Comparison of ENCODE assay signal across 8 cellular contexts in the genomic region with DNA sequence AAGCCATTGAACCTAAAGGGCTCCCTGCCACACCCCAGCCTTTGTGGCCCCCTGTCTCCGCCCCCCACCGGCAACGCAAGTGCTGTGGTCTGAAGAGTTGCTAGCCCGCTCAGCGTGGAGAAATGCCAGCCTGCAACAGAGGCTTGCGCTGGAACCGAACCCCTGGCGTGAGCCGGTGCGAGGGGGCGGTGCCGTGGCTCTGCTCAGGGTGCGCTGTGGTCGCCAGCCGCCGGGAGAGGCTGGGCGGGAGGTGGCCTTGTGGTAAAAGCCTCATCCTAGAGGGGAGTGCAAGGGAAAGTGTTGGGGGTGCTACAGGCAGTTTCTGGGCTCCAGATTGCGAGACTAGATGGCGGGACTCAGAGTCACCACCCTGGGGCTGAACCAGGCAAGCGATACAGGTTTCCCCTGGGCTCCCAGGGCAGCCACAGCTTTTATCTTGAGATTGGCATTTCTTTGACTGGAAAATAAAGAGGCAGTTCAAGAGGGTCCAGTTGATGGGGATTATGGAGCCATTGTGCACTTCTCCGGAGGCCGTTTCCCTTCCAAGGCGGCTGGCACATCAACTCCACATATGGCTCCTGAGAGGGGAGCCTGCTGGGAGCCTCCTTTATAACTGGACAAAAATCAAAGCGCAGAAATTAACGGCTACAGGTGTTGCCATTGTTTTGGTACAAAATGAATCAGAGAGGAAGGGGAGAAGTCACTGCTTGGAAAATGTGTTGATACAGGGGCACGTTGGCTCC. TPM values are rescaled to one million over a fixed set of nuclear protein-coding genes. Genes with fewer than 3 reads are reported as not detected.
A peak's percentile ranks its signal among the peaks of the same experiment; 100 is the strongest.
DNase-seq lines count a peak whose midpoint lies in the region; ATAC-seq and TF ChIP-seq lines count a peak whose summit lies in the region.

No MANE protein-coding gene starts in this region.

- TF ChIP-seq EP300 in gastroesophageal sphincter (IDR thresholded peaks at IDR 0.05), result no peak

- WGBS in IMR-90 (ENCODE audit: extremely low coverage in 2 of 2, insufficient read length in 1 of 2), 2 experiments, result 20% methylated on average over 6 of the region's 26 CpGs; no CpG with 5 or more reads in 1 of the 2 experiments
- WGBS in gastroesophageal sphincter (ENCODE audit: low coverage in 1 of 2), 2 donors, result 54 to 76% methylated on average over 3 of the region's 26 CpGs
- WGBS in psoas muscle, 3 donors, result 27 to 33% (median 30%) methylated on average over 26 of the region's 26 CpGs

- TF ChIP-seq CTCF in IMR-90 (conservative IDR thresholded peaks at IDR 0.05; ENCODE audit: low read depth, low read length), result no peak
- no peak for TF ChIP-seq CTCF in gastroesophageal sphincter (IDR thresholded peaks at IDR 0.05)
- no peak for TF ChIP-seq CTCF in psoas muscle (IDR thresholded peaks at IDR 0.05)

- H3K27me3 ChIP-seq in CD4-positive, CD25-positive, alpha-beta regulatory T cell (ENCODE audit: control insufficient read depth, insufficient read depth, low read length), result no peaks in the 10 kb centered on the region
- H3K27me3 ChIP-seq in IMR-90 (ENCODE audit: control insufficient read depth, insufficient read depth, low read length) (peaks cover 90% of the 10 kb centered on the region), gastroesophageal sphincter (peaks cover 66% of the 10 kb centered on the region), psoas muscle (ENCODE audit: insufficient read depth in 3 of 3, low read length in 2 of 3) (peaks cover 0 to 40% (median 13%) of the 10 kb centered on the region in 3 donors)

- no peak overlapping the region for H2AK5ac ChIP-seq in IMR-90 (ENCODE audit: low read depth, low read length)

- DNase-seq in CD4-positive, CD25-positive, alpha-beta regulatory T cell, result peak in 2 of 3 donors; percentile 24 to 43
- no peak for DNase-seq in IMR-90
- peak; percentile 76 for DNase-seq in activated CD8-positive, alpha-beta T cell treated with anti-CD3 and anti-CD28 coated beads, Interleukin-2, amount 10 ng/mL, durations not matched to agents 7 days and 5 days
- DNase-seq in psoas muscle, result peak in 1 of 2 donors; percentile 59

- no peaks in the 10 kb centered on the region for H3K36me3 ChIP-seq in CD4-positive, CD25-positive, alpha-beta regulatory T cell (ENCODE audit: control insufficient read depth, insufficient read depth, low read length)
- no peaks in the 10 kb centered on the region for H3K36me3 ChIP-seq in IMR-90 (ENCODE audit: control insufficient read depth, insufficient read depth, low read length)
- H3K36me3 ChIP-seq in gastroesophageal sphincter, result no peaks in the 10 kb centered on the region
- no peaks in the 10 kb centered on the region for H3K36me3 ChIP-seq in psoas muscle (ENCODE audit: insufficient read depth in 1 of 2, low read depth in 1 of 2)

- H3K4me3 ChIP-seq in CD4-positive, CD25-positive, alpha-beta regulatory T cell (ENCODE audit: low read depth, low read length), result peak overlapping the region; percentile 48
- peak overlapping the region; percentile 6; the same call in 1 of the 2 replicates for H3K4me3 ChIP-seq in IMR-90 (ENCODE audit: insufficient read depth, low read depth, low read length)
- H3K4me3 ChIP-seq in gastroesophageal sphincter, result peak overlapping the region; percentile 41 to 63
- H3K4me3 ChIP-seq in psoas muscle, result peak overlapping the region; percentile 69

- H4K20me1 ChIP-seq in IMR-90 (ENCODE audit: insufficient read depth, low read length), result no peaks in the 10 kb centered on the region

- no peak overlapping the region for H2BK120ac ChIP-seq in IMR-90 (ENCODE audit: low read depth, low read length)

- H3K14ac ChIP-seq in IMR-90 (replicated peaks; ENCODE audit: low read depth, low read length), result no peak overlapping the region

- H2AFZ ChIP-seq in IMR-90 (replicated peaks; ENCODE audit: low read length, poor library complexity), result no peak overlapping the region

- no peak overlapping the region for H4K5ac ChIP-seq in IMR-90 (ENCODE audit: low read depth, low read length)

- H3K36me3 Mint-ChIP-seq in CD4-positive, CD25-positive, alpha-beta regulatory T cell, result no peaks in the 10 kb centered on the region
- peaks cover 39% of the 10 kb centered on the region for H3K36me3 Mint-ChIP-seq in activated CD8-positive, alpha-beta T cell treated with anti-CD3 and anti-CD28 coated beads, Interleukin-2, amount 10 ng/mL, durations not matched to agents 7 days and 5 days (ENCODE audit: low read depth)

- intact Hi-C loops in IMR-90 (cut with micrococcal nuclease) (no loop called here), psoas muscle (cut with DNase I) (no loop called here)

- TF ChIP-seq POLR2A in IMR-90 (IDR thresholded peaks at IDR 0.05; ENCODE audit: low read depth, low read length) (no peak), gastroesophageal sphincter (IDR thresholded peaks at IDR 0.05) (no peak)

- H2BK20ac ChIP-seq in IMR-90 (ENCODE audit: low read depth, low read length), result no peak overlapping the region

- H3K79me1 ChIP-seq in IMR-90 (ENCODE audit: low read depth in 1 of 2, low read length in 2 of 2), result no peaks in the 10 kb centered on the region

- H3K4ac ChIP-seq in IMR-90 (ENCODE audit: low read depth, low read length), result no peak overlapping the region

- H3K9me1 ChIP-seq in IMR-90 (ENCODE audit: insufficient read depth, low read length), result no peaks in the 10 kb centered on the region

- H4K8ac ChIP-seq in IMR-90 (ENCODE audit: low read depth in 2 of 2, low read length in 2 of 2), result no peak overlapping the region

- H2BK15ac ChIP-seq in IMR-90 (ENCODE audit: low read depth, low read length), result no peak overlapping the region

- peaks cover 6% of the 10 kb centered on the region for H3K27me3 Mint-ChIP-seq in CD4-positive, CD25-positive, alpha-beta regulatory T cell
- peaks cover 21% of the 10 kb centered on the region for H3K27me3 Mint-ChIP-seq in activated CD8-positive, alpha-beta T cell treated with anti-CD3 and anti-CD28 coated beads, Interleukin-2, amount 10 ng/mL, durations not matched to agents 7 days and 5 days (ENCODE audit: low read depth)

- H3K4me2 ChIP-seq in IMR-90 (ENCODE audit: low read depth, low read length), result peak overlapping the region; percentile 31; the same call in 1 of the 2 replicates

- H3K4me1 ChIP-seq in CD4-positive, CD25-positive, alpha-beta regulatory T cell (ENCODE audit: control insufficient read depth, insufficient read depth, low read length, poor library complexity, severe bottlenecking), result peaks cover 25% of the 10 kb centered on the region
- H3K4me1 ChIP-seq in IMR-90 (ENCODE audit: control insufficient read depth, insufficient read depth, low read length), result no peaks in the 10 kb centered on the region; the same call in none of the 2 replicates
- peaks cover 0 to 40% (median 10%) of the 10 kb centered on the region in 3 donors for H3K4me1 ChIP-seq in gastroesophageal sphincter
- no peaks in the 10 kb centered on the region for H3K4me1 ChIP-seq in psoas muscle

- H3K23ac ChIP-seq in IMR-90 (ENCODE audit: low read depth, low read length), result no peak overlapping the region

- no peak overlapping the region for H3K9ac ChIP-seq in IMR-90 (ENCODE audit: low read depth, low read length)

- H3K18ac ChIP-seq in IMR-90 (ENCODE audit: low read depth, low read length), result no peak overlapping the region

- H3K56ac ChIP-seq in IMR-90 (ENCODE audit: extremely low read depth, insufficient read depth, low read length), result no peak overlapping the region

- no peak overlapping the region for H3K27ac ChIP-seq in CD4-positive, CD25-positive, alpha-beta regulatory T cell (ENCODE audit: insufficient read depth, low read length, poor library complexity, severe bottlenecking)
- H3K27ac ChIP-seq in IMR-90 (ENCODE audit: insufficient read depth, low read length) (no peak overlapping the region), gastroesophageal sphincter (peak overlapping the region in 1 of 4 donors; percentile 69), psoas muscle (no peak overlapping the region)

- TF ChIP-seq RAD21 in IMR-90 (IDR thresholded peaks at IDR 0.05; ENCODE audit: low read length), result no peak

- CTCF ChIA-PET in IMR-90 (lab: Yijun Ruan, JAX), result no interaction called here
- CTCF ChIA-PET in activated CD8-positive, alpha-beta T cell treated with anti-CD3 and anti-CD28 coated beads, Interleukin-2, amount 10 ng/mL, durations not matched to agents 7 days and 5 days (lab: Charles Lee), result interaction anchor here (0.7 to 3.2 kb wide), 13 partner anchors 16 to 1323 kb away, joined by 3 to 29 read pairs (median 4); partner anchors contain the start of gene METAP2

- H3K4me3 Mint-ChIP-seq in CD4-positive, CD25-positive, alpha-beta regulatory T cell, result peak overlapping the region; percentile 89 to 93 (median 92)
- peak overlapping the region; percentile 95 for H3K4me3 Mint-ChIP-seq in activated CD8-positive, alpha-beta T cell treated with anti-CD3 and anti-CD28 coated beads, Interleukin-2, amount 10 ng/mL, durations not matched to agents 7 days and 5 days

- peak overlapping the region in 1 of 3 donors; percentile 76 for H3K27ac Mint-ChIP-seq in CD4-positive, CD25-positive, alpha-beta regulatory T cell
- H3K27ac Mint-ChIP-seq in activated CD8-positive, alpha-beta T cell treated with anti-CD3 and anti-CD28 coated beads, Interleukin-2, amount 10 ng/mL, durations not matched to agents 7 days and 5 days, result peak overlapping the region; percentile 85

- H3K4me1 Mint-ChIP-seq in CD4-positive, CD25-positive, alpha-beta regulatory T cell, result peaks cover 9 to 30% (median 25%) of the 10 kb centered on the region in 4 donors
- H3K4me1 Mint-ChIP-seq in activated CD8-positive, alpha-beta T cell treated with anti-CD3 and anti-CD28 coated beads, Interleukin-2, amount 10 ng/mL, durations not matched to agents 7 days and 5 days (ENCODE audit: low read depth), result peaks cover 51% of the 10 kb centered on the region

- dilution Hi-C loops in IMR-90 (cut with HindIII; ENCODE audit: low sequenced_read_pairs, unreplicated experiment), result no loop called here

- no peak overlapping the region for H4K91ac ChIP-seq in IMR-90 (ENCODE audit: insufficient read depth, low read depth, low read length)

- no peak overlapping the region for H2AK9ac ChIP-seq in IMR-90 (replicated peaks; ENCODE audit: low read depth, low read length, poor library complexity)

- no peaks in the 10 kb centered on the region for H3K9me3 ChIP-seq in CD4-positive, CD25-positive, alpha-beta regulatory T cell (ENCODE audit: control insufficient read depth in 2 of 2, low read length in 2 of 2)
- H3K9me3 ChIP-seq in IMR-90 (ENCODE audit: control insufficient read depth, insufficient read depth, low read length) (no peaks in the 10 kb centered on the region), gastroesophageal sphincter (no peaks in the 10 kb centered on the region), psoas muscle (no peaks in the 10 kb centered on the region)

- POLR2A ChIA-PET in IMR-90 (lab: Charles Lee; ENCODE audit: unreplicated experiment), result no interaction called here
- POLR2A ChIA-PET in activated CD8-positive, alpha-beta T cell treated with anti-CD3 and anti-CD28 coated beads, Interleukin-2, amount 10 ng/mL, durations not matched to agents 7 days and 5 days (lab: Charles Lee), result interaction anchor here (1.0 to 2.5 kb wide), 4 partner anchors 11 to 196 kb away, joined by 3 to 10 read pairs (median 4); no protein-coding TSS in a partner anchor

- in situ Hi-C loops in IMR-90 (cut with MboI; ENCODE audit: low sequenced_read_pairs), result no loop called here

- H3K9me3 Mint-ChIP-seq in CD4-positive, CD25-positive, alpha-beta regulatory T cell, result no peaks in the 10 kb centered on the region
- H3K9me3 Mint-ChIP-seq in activated CD8-positive, alpha-beta T cell treated with anti-CD3 and anti-CD28 coated beads, Interleukin-2, amount 10 ng/mL, durations not matched to agents 7 days and 5 days (ENCODE audit: insufficient read depth), result no peaks in the 10 kb centered on the region

- peak in 1 of 2 donors; percentile 4 for ATAC-seq in CD4-positive, CD25-positive, alpha-beta regulatory T cell (ENCODE audit: low read depth in 2 of 2)
- ATAC-seq in IMR-90 (ENCODE audit: low read depth) (no peak), gastroesophageal sphincter (no peak), psoas muscle (no peak), GM21529 (IDR thresholded peaks at IDR 0.05; ENCODE audit: unreplicated experiment) (no peak), GM21619 (IDR thresholded peaks at IDR 0.05; ENCODE audit: unreplicated experiment) (no peak), GM21367 (IDR thresholded peaks at IDR 0.05; ENCODE audit: unreplicated experiment) (no peak)
- ATAC-seq in activated CD8-positive, alpha-beta T cell treated with anti-CD3 and anti-CD28 coated beads, Interleukin-2, amount 10 ng/mL, durations not matched to agents 7 days and 5 days, result peak; percentile 20

- BruUV-seq in IMR-90 (replicated peaks; lab: Mats Ljungman, UMichigan), result no TSS peak

- H2BK5ac ChIP-seq in IMR-90 (ENCODE audit: low read depth, low read length, poor library complexity, severe bottlenecking), result no peak overlapping the region

RNA-seq across cellular contexts. Expression of gene PLXNC1, which starts 2.3 kb away (rescaled TPM):
- total RNA-seq in CD4-positive, CD25-positive, alpha-beta regulatory T cell, result 13.8 TPM
- 1 to 10 TPM; 1.2 to 3.1 (median 2.3) TPM for polyA plus RNA-seq in CD4-positive, CD25-positive, alpha-beta regulatory T cell
- 1.1 and 1.6 TPM in 2 replicates for total RNA-seq in IMR-90 (2012; rRNA removed)
- polyA plus RNA-seq in IMR-90 (2012; rRNA removed), result 0.77 and 1.0 TPM in 2 replicates
- 0.10 and 0.30 TPM in 2 replicates for polyA plus RNA-seq in IMR-90 (2012; cell fraction: cytosol; rRNA removed)
- polyA plus RNA-seq in IMR-90 (2012; cell fraction: nucleus; rRNA removed; ENCODE audit: low replicate concordance), result 0.25 and 0.88 TPM in 2 replicates
- total RNA-seq in activated CD8-positive, alpha-beta T cell treated with anti-CD3 and anti-CD28 coated beads, Interleukin-2, amount 10 ng/mL, durations not matched to agents 7 days and 5 days, result 10 to 100 TPM; 43.8 to 45.6 TPM
- total RNA-seq in gastroesophageal sphincter, result 1 to 10 TPM; 4.8 to 6.8 (median 6.2) TPM
- total RNA-seq in psoas muscle, result 1 to 10 TPM in 2 of 4 donors, under 1 TPM in 2; 0.52 to 4.0 (median 1.8) TPM
- polyA plus RNA-seq in psoas muscle, result under 1 TPM; 0.18 to 0.51 (median 0.25) TPM

Comparison
In these comparisons a context has a peak if more than half of its experiments do, and no peak if none do; other contexts are left out.
1. H3K4me3 ChIP-seq: peak in every context shown above with its lines; median percentile 69 in psoas muscle; 52 in gastroesophageal sphincter; 48 in CD4-positive, CD25-positive, alpha-beta regulatory T cell; 6 in IMR-90.